ENCODE assay signal across 9 cellular contexts in genomic region chr17:7133424-7133823, GRCh38. TPM values are rescaled to one million over a fixed set of nuclear protein-coding genes. Genes with fewer than 3 reads are reported as not detected.
DNase-seq lines count a peak whose midpoint lies in the region; ATAC-seq and TF ChIP-seq lines count a peak whose summit lies in the region.
"Had no signal": no experiment of that assay in that cellular context is flagged by ENCODE, and none has a peak within 500 bp of the region (broad histone marks: within the 10 kb centered on the region; RNA-seq: fewer than 3 reads in every experiment).

No MANE protein-coding gene starts in this region.

- peaks cover 12% of the 10 kb centered on the region for H3K27me3 ChIP-seq in BJ (ENCODE audit: control insufficient read depth, insufficient read depth, low read length)
- no peaks in the 10 kb centered on the region for H3K27me3 ChIP-seq in hepatocyte

- no peaks in the 10 kb centered on the region for H4K20me1 ChIP-seq in hepatocyte (ENCODE audit: insufficient read depth, poor library complexity, severe bottlenecking)

- no peaks in the 10 kb centered on the region for H3K9me3 ChIP-seq in hepatocyte (ENCODE audit: low read depth)

- H3K4me2 ChIP-seq in hepatocyte: no peak overlapping the region

- TF ChIP-seq CTCF in BJ (IDR thresholded peaks at IDR 0.05; ENCODE audit: insufficient read depth, low read depth, low read length): peak; percentile 57
- no peak for TF ChIP-seq CTCF in hepatocyte (IDR thresholded peaks at IDR 0.05; ENCODE audit: poor library complexity)

- H3K4me1 ChIP-seq in hepatocyte (ENCODE audit: insufficient read depth): peaks cover 6% of the 10 kb centered on the region

- WGBS in hepatocyte (ENCODE audit: low lambda C conversion rate, missing lambda C conversion rate): 26% methylated on average over 19 of the region's 19 CpGs

- POLR2A ChIA-PET in BJ (lab: Charles Lee): no interaction called here

- no peak for ATAC-seq in GM21737 (IDR thresholded peaks at IDR 0.05; ENCODE audit: unreplicated experiment)

- H2AFZ ChIP-seq in hepatocyte: no peak overlapping the region

- no peak overlapping the region for H3K27ac ChIP-seq in hepatocyte

- no peaks in the 10 kb centered on the region for H3K79me2 ChIP-seq in hepatocyte

- H3K36me3 ChIP-seq in BJ (ENCODE audit: control insufficient read depth, insufficient read depth, low read length) (no peaks in the 10 kb centered on the region), hepatocyte (replicated peaks; ENCODE audit: insufficient read depth, low read depth) (no peaks in the 10 kb centered on the region)

- no peak for DNase-seq in BJ (ENCODE audit: low read depth)
- DNase-seq in Kasumi-1 (lab: John Stamatoyannopoulos, UW): peak; percentile 19 to 32
- peak; percentile 57 for DNase-seq in activated T-cell treated with anti-CD3 and anti-CD28 coated beads, Interleukin-2, amount 50 U/mL, for 1 hour
- peak; percentile 43 for DNase-seq in hepatocyte (ENCODE audit: low spot score)
- DNase-seq in stimulated activated CD8-positive, alpha-beta memory T cell treated with anti-CD3 and anti-CD28 coated beads, Interleukin-2, amount 100 ng/mL, for 48 hours (ENCODE audit: low read depth in 2 of 2): peak; percentile 20 to 36
- DNase-seq in globus pallidus (ENCODE audit: low spot score): no peak
- no peak for DNase-seq in cerebellar cortex (ENCODE audit: low spot score)

- CTCF ChIA-PET in BJ (lab: Yijun Ruan, JAX): interaction anchor here (0.9 to 3.1 kb wide), 9 partner anchors 9 to 87 kb away, joined by 3 to 16 read pairs (median 5); no protein-coding TSS in a partner anchor

- H3K4me3 ChIP-seq in BJ (ENCODE audit: low read depth, low read length) (no peak overlapping the region), hepatocyte (no peak overlapping the region)

- H3K9me2 ChIP-seq in hepatocyte (replicated peaks; ENCODE audit: insufficient read depth): no peaks in the 10 kb centered on the region

RNA-seq across cellular contexts. Expression of gene ASGR2, which starts 18.8 kb away (rescaled TPM):
- polyA plus RNA-seq in BJ (2011; rRNA removed) (not detected in 2 replicates), hepatocyte (68.2 and 90.6 TPM in 2 replicates)
- not detected in 2 replicates for polyA minus RNA-seq in BJ (2011; rRNA and poly(A)+ RNA removed)
- total RNA-seq in hepatocyte: 53.5 and 65.5 TPM in 2 replicates
- total RNA-seq: glomerular endothelial cell had no signal

RNA-seq across cellular contexts. Expression of gene ASGR1, which starts 45.7 kb away (rescaled TPM):
- polyA plus RNA-seq in BJ (2011; rRNA removed) (0.56 and 0.59 TPM in 2 replicates), hepatocyte (113 and 140 TPM in 2 replicates)
- polyA minus RNA-seq in BJ (2011; rRNA and poly(A)+ RNA removed): 0.19 TPM in 1 of 2 replicates, not detected in the other
- 59.6 and 74.0 TPM in 2 replicates for total RNA-seq in hepatocyte

RNA-seq across cellular contexts. Expression of gene CLEC10A, which starts 53.4 kb away (rescaled TPM):
- not detected in 2 replicates for polyA plus RNA-seq in BJ (2011; rRNA removed)
- not detected in 2 replicates for polyA minus RNA-seq in BJ (2011; rRNA and poly(A)+ RNA removed)
- total RNA-seq in hepatocyte: 0.24 and 0.37 TPM in 2 replicates
- polyA plus RNA-seq in hepatocyte: 0.17 and 0.21 TPM in 2 replicates
- total RNA-seq: glomerular endothelial cell had no signal

Comparison
In these comparisons a context has a peak if more than half of its experiments do, and no peak if none do; other contexts are left out.
1. DNase-seq: peak in Kasumi-1 (2 of 2), activated T-cell treated with anti-CD3 and anti-CD28 coated beads, Interleukin-2, amount 50 U/mL, for 1 hour (single experiment), hepatocyte (single experiment) and stimulated activated CD8-positive, alpha-beta memory T cell treated with anti-CD3 and anti-CD28 coated beads, Interleukin-2, amount 100 ng/mL, for 48 hours (2 of 2); none in BJ (single experiment), globus pallidus (single experiment) and cerebellar cortex (single experiment).
2. RNA of gene ASGR2, which starts 18.8 kb away (polyA plus RNA-seq): 68.2 to 90.6 TPM in hepatocyte; not detected in BJ; every median in the first group is over 10 times any median in the second.
3. RNA of gene ASGR1, which starts 45.7 kb away (polyA plus RNA-seq): 113 to 140 TPM in hepatocyte; 0.56 to 0.59 TPM in BJ; every median in the first group is over 10 times any median in the second.